ENCODE assay signal across 25 cellular contexts in genomic region chr3:3708769-3709115, GRCh38.
"Had no signal": no experiment of that assay in that cellular context is flagged by ENCODE, and none has a peak within 500 bp of the region (broad histone marks: within the 10 kb centered on the region; RNA-seq: fewer than 3 reads in every experiment).

No MANE protein-coding gene starts in this region.

- H3K9me3 Mint-ChIP-seq: activated naive CD4-positive, alpha-beta T cell treated with anti-CD3 and anti-CD28 coated beads, Interleukin-2, amount 50 U/mL, for 24 hours; neural crest cell; T-helper 2 cell treated with Interferon-gamma antibody and Interleukin-4, amounts not matched to agents 5 μg/mL and 100 μg/mL, for 36 hours had no signal

- H3K27me3 ChIP-seq: ascending aorta, esophagus squamous epithelium, gastrocnemius medialis, spleen, thyroid gland had no signal

- DNase-seq: activated CD4-positive, alpha-beta T cell treated with anti-CD3 and anti-CD28 coated beads for 1 hour; activated CD4-positive, alpha-beta T cell treated with anti-CD3 and anti-CD28 coated beads, Interleukin-2, amount 50 U/mL, for 1 hour; activated gamma-delta T cell treated with Interleukin-2 at 50 U/mL for 16 hours; activated T-cell treated with anti-CD3 and anti-CD28 coated beads, Interleukin-2, amount 50 U/mL, for 1 hour; central memory CD4-positive, alpha-beta T cell; dermis blood vessel endothelial cell; effector CD8-positive, alpha-beta T cell; esophagus squamous epithelium; gastrocnemius medialis; hypothalamus; mucosa of descending colon; spleen; stimulated activated CD4-positive, alpha-beta T cell treated with anti-CD3 and anti-CD28 coated beads, Interleukin-4, amount 100 ng/mL, for 24 hours; stimulated activated naive CD8-positive, alpha-beta T cell treated with anti-CD3 and anti-CD28 coated beads, Interleukin-15, Interleukin-2, amounts not matched to agents 100 U/mL and 50 U/mL, for 24 hours; T-cell; thyroid gland; WERI-Rb-1 had no signal

- H3K4me1 Mint-ChIP-seq: activated naive CD4-positive, alpha-beta T cell treated with anti-CD3 and anti-CD28 coated beads, Interleukin-2, amount 50 U/mL, for 24 hours; memory B cell; T-cell had no signal

- H3K9me3 ChIP-seq: ascending aorta, esophagus squamous epithelium, gastrocnemius medialis, mucosa of descending colon, thyroid gland had no signal

- FAIRE-seq: islet of Langerhans, TTC549, urothelium cell line had no signal

- ATAC-seq: gastrocnemius medialis; mucosa of descending colon; stimulated activated naive CD8-positive, alpha-beta T cell treated with anti-CD3 and anti-CD28 coated beads, Interleukin-15, Interleukin-2, amounts not matched to agents 100 U/mL and 50 U/mL, for 24 hours; T-cell had no signal

- H3K36me3 Mint-ChIP-seq: activated naive CD4-positive, alpha-beta T cell treated with anti-CD3 and anti-CD28 coated beads, Interleukin-2, amount 50 U/mL, for 24 hours; T-cell had no signal

- H3K4me3 Mint-ChIP-seq: activated naive CD4-positive, alpha-beta T cell treated with anti-CD3 and anti-CD28 coated beads, Interleukin-2, amount 50 U/mL, for 24 hours; memory B cell; neural crest cell; T-cell; T-helper 2 cell treated with Interferon-gamma antibody and Interleukin-4, amounts not matched to agents 5 μg/mL and 100 μg/mL, for 36 hours had no signal

- H3K27me3 Mint-ChIP-seq: activated naive CD4-positive, alpha-beta T cell treated with anti-CD3 and anti-CD28 coated beads, Interleukin-2, amount 50 U/mL, for 24 hours; memory B cell; T-cell had no signal

- H3K36me3 ChIP-seq: ascending aorta, esophagus squamous epithelium, gastrocnemius medialis, spleen, thyroid gland, WERI-Rb-1 had no signal

- H3K4me3 ChIP-seq: ascending aorta, esophagus squamous epithelium, gastrocnemius medialis, mucosa of descending colon, spleen, thyroid gland had no signal

- H3K4me1 ChIP-seq: ascending aorta, esophagus squamous epithelium, spleen, thyroid gland had no signal

- H3K27ac Mint-ChIP-seq: activated naive CD4-positive, alpha-beta T cell treated with anti-CD3 and anti-CD28 coated beads, Interleukin-2, amount 50 U/mL, for 24 hours; memory B cell; T-cell; T-helper 2 cell treated with Interferon-gamma antibody and Interleukin-4, amounts not matched to agents 5 μg/mL and 100 μg/mL, for 36 hours had no signal

- H3K27ac ChIP-seq: ascending aorta, esophagus squamous epithelium, gastrocnemius medialis, spleen, thyroid gland, WERI-Rb-1 had no signal
